In genomic region chr16:67397812-67398545, GRCh38 we compare ENCODE assay signal across 17 cellular contexts. TPM values are rescaled to one million over a fixed set of nuclear protein-coding genes. Genes with fewer than 3 reads are reported as not detected.
DNase-seq lines count a peak whose midpoint lies in the region; ATAC-seq, FAIRE-seq and TF ChIP-seq lines count a peak whose summit lies in the region.
"Had no signal": no experiment of that assay in that cellular context is flagged by ENCODE, and none has a peak within 500 bp of the region (broad histone marks: within the 10 kb centered on the region; RNA-seq: fewer than 3 reads in every experiment).

No MANE protein-coding gene starts in this region.

- TF ChIP-seq EP300 in esophagus muscularis mucosa (IDR thresholded peaks at IDR 0.05) = no peak

- H3K79me2 ChIP-seq in DND-41 (ENCODE audit: insufficient read depth, low read length) (no peaks in the 10 kb centered on the region), osteoblast (ENCODE audit: insufficient read depth, low read length) (no peaks in the 10 kb centered on the region)

- ATAC-seq in DND-41 (ENCODE audit: insufficient read depth, low read depth) (no peak), GM19397 (IDR thresholded peaks at IDR 0.05; ENCODE audit: unreplicated experiment) (no peak), HG02885 (IDR thresholded peaks at IDR 0.05; ENCODE audit: poor library complexity, unreplicated experiment) (no peak)
- ATAC-seq: GM23338, SK-N-SH treated with all-trans-retinoic acid at 6 μM for 48 hours had no signal

- H3K4me1 ChIP-seq in DND-41 (ENCODE audit: insufficient read depth, low read length) (no peaks in the 10 kb centered on the region), esophagus muscularis mucosa (peaks cover 48 to 70% (median 64%) of the 10 kb centered on the region in 4 donors), osteoblast (ENCODE audit: insufficient read depth, low read length) (peaks cover 17% of the 10 kb centered on the region)

- H3K9me3 ChIP-seq in DND-41 (ENCODE audit: insufficient read depth, low read length, severe bottlenecking) = no peaks in the 10 kb centered on the region
- H3K9me3 ChIP-seq in esophagus muscularis mucosa = no peaks in the 10 kb centered on the region
- no peaks in the 10 kb centered on the region for H3K9me3 ChIP-seq in osteoblast (ENCODE audit: low read depth, low read length)
- H3K9me3 ChIP-seq: upper lobe of left lung had no signal

- DNase-seq in DND-41 = no peak
- DNase-seq in NCI-H1694 (lab: John Stamatoyannopoulos, UW) = peak; percentile 21
- DNase-seq in esophagus muscularis mucosa (ENCODE audit: extremely low spot score) = no peak
- DNase-seq in osteoblast (ENCODE audit: insufficient read length, low spot score, missing footprints) = peak; percentile 48
- no peak for DNase-seq in dermis blood vessel endothelial cell
- no peak for DNase-seq in GM12891 (ENCODE audit: insufficient read length, low spot score)
- DNase-seq: activated CD4-positive, alpha-beta memory T cell treated with anti-CD3 and anti-CD28 coated beads, Interleukin-2, amount 10 ng/mL, durations not matched to agents 7 days and 5 days; AML-193; NCI-H226; OCI-M1; stimulated activated naive CD4-positive, alpha-beta T cell had no signal

- H3K27ac ChIP-seq in DND-41 (ENCODE audit: low read length) (no peak overlapping the region), esophagus muscularis mucosa (replicated peaks in 1 of 4) (peak overlapping the region; percentile 11 to 81 (median 54)), osteoblast (ENCODE audit: low read depth, low read length) (no peak overlapping the region)

- H3K27me3 ChIP-seq in DND-41 (ENCODE audit: insufficient read depth, low read length, poor library complexity) = no peaks in the 10 kb centered on the region
- H3K27me3 ChIP-seq in esophagus muscularis mucosa = no peaks in the 10 kb centered on the region
- peaks cover 19% of the 10 kb centered on the region for H3K27me3 ChIP-seq in osteoblast (ENCODE audit: insufficient read depth, low read length)

- TF ChIP-seq POLR2A in esophagus muscularis mucosa (IDR thresholded peaks at IDR 0.05; ENCODE audit: low read depth) (no peak), GM12891 (IDR thresholded peaks at IDR 0.05; ENCODE audit: low read depth, low read length) (no peak)

- no peak overlapping the region for H2AFZ ChIP-seq in DND-41 (ENCODE audit: low read depth, low read length)
- no peak overlapping the region for H2AFZ ChIP-seq in osteoblast (ENCODE audit: low read length)
- H2AFZ ChIP-seq: GM23338 had no signal

- no peak for FAIRE-seq in GM12891 (lab: Jason Lieb, UNC)
- FAIRE-seq: colon had no signal

- H3K36me3 ChIP-seq in DND-41 (ENCODE audit: insufficient read depth, low read length) (no peaks in the 10 kb centered on the region), esophagus muscularis mucosa (no peaks in the 10 kb centered on the region), osteoblast (ENCODE audit: insufficient read depth, low read length) (no peaks in the 10 kb centered on the region)
- H3K36me3 ChIP-seq: upper lobe of left lung had no signal

- WGBS in esophagus muscularis mucosa = 91% methylated on average over 18 of the region's 22 CpGs

- H3K4me2 ChIP-seq in DND-41 (ENCODE audit: insufficient read depth, low read length) (no peak overlapping the region), osteoblast (ENCODE audit: insufficient read depth, low read length) (no peak overlapping the region)
- H3K4me2 ChIP-seq: GM23338 had no signal

- peak; percentile 31 for TF ChIP-seq CTCF in DND-41 (IDR thresholded peaks at IDR 0.05; ENCODE audit: borderline replicate concordance, extremely low read depth, low read length, poor library complexity, severe bottlenecking)
- TF ChIP-seq CTCF in esophagus muscularis mucosa (IDR thresholded peaks at IDR 0.05) = no peak
- no peak for TF ChIP-seq CTCF in osteoblast (IDR thresholded peaks at IDR 0.05; ENCODE audit: extremely low read depth, low read depth, low read length)

- H3K4me3 ChIP-seq in DND-41 (ENCODE audit: low read depth in 1 of 2, low read length in 2 of 2) (no peak overlapping the region), esophagus muscularis mucosa (no peak overlapping the region), osteoblast (ENCODE audit: insufficient read depth, low read length) (no peak overlapping the region)
- H3K4me3 ChIP-seq: GM23338, upper lobe of left lung had no signal

- H4K20me1 ChIP-seq in DND-41 (ENCODE audit: insufficient read depth, low read length) = no peaks in the 10 kb centered on the region
- no peaks in the 10 kb centered on the region for H4K20me1 ChIP-seq in osteoblast (ENCODE audit: insufficient read depth, low read length)

- no peak overlapping the region for H3K9ac ChIP-seq in DND-41 (ENCODE audit: low read depth, low read length)

- intact Hi-C loops in esophagus muscularis mucosa (cut with DNase I) = no loop called here

TF ChIP-seq in GM12891, 5 proteins besides CTCF, POLR2A, EP300 and RAD21:
- TF ChIP-seq PAX5 (IDR thresholded peaks at IDR 0.05; ENCODE audit: insufficient read depth, low read length, severe bottlenecking) = no peak
- TF ChIP-seq POLR2AphosphoS5 (IDR thresholded peaks at IDR 0.05; ENCODE audit: low read depth, low read length) = no peak
- TF ChIP-seq TAF1 (IDR thresholded peaks at IDR 0.05; ENCODE audit: low read depth, low read length) = no peak
- TF ChIP-seq SPI1 (IDR thresholded peaks at IDR 0.05; ENCODE audit: low read depth, low read length) = no peak
- no peak for TF ChIP-seq POU2F2 (IDR thresholded peaks at IDR 0.05; ENCODE audit: low read depth, low read length)

RNA-seq across cellular contexts. Expression of gene TPPP3, which starts 4.7 kb away (rescaled TPM):
- total RNA-seq in esophagus muscularis mucosa = 100 to 1,000 TPM in 1 of 4 donors, 10 to 100 TPM in 3; 32.0 to 116 (median 41.3) TPM
- 0.59 and 0.72 TPM in 2 replicates for total RNA-seq in osteoblast
- total RNA-seq in dermis blood vessel endothelial cell = 0.19 TPM in 1 of 2 replicates, not detected in the other
- polyA plus RNA-seq in GM12891 (2012; ENCODE audit: low read depth, missing spikeins) = not detected
- total RNA-seq: activated CD4-positive, alpha-beta memory T cell treated with anti-CD3 and anti-CD28 coated beads, Interleukin-2, amount 10 ng/mL, durations not matched to agents 7 days and 5 days had no signal

RNA-seq across cellular contexts. Expression of gene ZDHHC1, which starts 18.3 kb away (rescaled TPM):
- total RNA-seq in esophagus muscularis mucosa (10 to 100 TPM; 11.6 to 27.5 (median 20.8) TPM), osteoblast (9.0 and 13.3 TPM in 2 replicates), dermis blood vessel endothelial cell (3.7 and 6.3 TPM in 2 replicates)
- 0.60 TPM for polyA plus RNA-seq in GM12891 (2012; ENCODE audit: low read depth, missing spikeins)

RNA-seq across cellular contexts. Expression of gene HSD11B2, which starts 32.9 kb away (rescaled TPM):
- total RNA-seq in esophagus muscularis mucosa (1 to 10 TPM in 2 of 4 donors, under 1 TPM in 1, not detected in 1; 0.42 to 2.2 (median 1.1) TPM), osteoblast (not detected in 2 replicates), dermis blood vessel endothelial cell (0.23 TPM in 1 of 2 replicates, not detected in the other)
- 0.10 TPM for polyA plus RNA-seq in GM12891 (2012; ENCODE audit: low read depth, missing spikeins)
- total RNA-seq: activated CD4-positive, alpha-beta memory T cell treated with anti-CD3 and anti-CD28 coated beads, Interleukin-2, amount 10 ng/mL, durations not matched to agents 7 days and 5 days had no signal

Comparison
In these comparisons a context has a peak if more than half of its experiments do, and no peak if none do; other contexts are left out.
1. DNase-seq: peak in NCI-H1694 (single experiment) and osteoblast (single experiment); none in DND-41 (single experiment), esophagus muscularis mucosa (single experiment), dermis blood vessel endothelial cell (single experiment) and GM12891 (single experiment).
2. H3K27ac ChIP-seq: peak in esophagus muscularis mucosa (4 of 4); none in DND-41 (single experiment) and osteoblast (single experiment).
3. RNA of gene TPPP3, which starts 4.7 kb away (total RNA-seq): 32.0 to 116 TPM in esophagus muscularis mucosa; 0.59 to 0.72 TPM in osteoblast and 0.19 TPM in dermis blood vessel endothelial cell; every median in the first group is over 10 times any median in the second.